In genomic region chr10:69228151-69228550, GRCh38 we compare ENCODE assay signal across 18 cellular contexts. TPM values are rescaled to one million over a fixed set of nuclear protein-coding genes. Genes with fewer than 3 reads are reported as not detected.
DNase-seq lines count a peak whose midpoint lies in the region; ATAC-seq and TF ChIP-seq lines count a peak whose summit lies in the region.
"Had no signal": no experiment of that assay in that cellular context is flagged by ENCODE, and none has a peak within 500 bp of the region (broad histone marks: within the 10 kb centered on the region; RNA-seq: fewer than 3 reads in every experiment).

No MANE protein-coding gene starts in this region.

- H3K4me1 ChIP-seq in CD4-positive, CD25-positive, alpha-beta regulatory T cell (ENCODE audit: control insufficient read depth, insufficient read depth, low read length, poor library complexity, severe bottlenecking): peaks cover 51% of the 10 kb centered on the region
- peaks cover 57% of the 10 kb centered on the region for H3K4me1 ChIP-seq in CD8-positive, alpha-beta memory T cell (ENCODE audit: insufficient read depth, low read length)

- no peaks in the 10 kb centered on the region for H3K36me3 Mint-ChIP-seq in CD4-positive, CD25-positive, alpha-beta regulatory T cell
- no peaks in the 10 kb centered on the region for H3K36me3 Mint-ChIP-seq in CD8-positive, alpha-beta memory T cell
- H3K36me3 Mint-ChIP-seq in activated B cell treated with CpG ODN at 0.5 μM for 24 hours (ENCODE audit: low read depth) (no peaks in the 10 kb centered on the region), immature natural killer cell (peaks cover 0 to 5% (median 0%) of the 10 kb centered on the region in 3 donors)
- H3K36me3 Mint-ChIP-seq: activated naive CD8-positive, alpha-beta T cell; WTC11 had no signal

- no peaks in the 10 kb centered on the region for H3K9me3 Mint-ChIP-seq in CD4-positive, CD25-positive, alpha-beta regulatory T cell
- no peaks in the 10 kb centered on the region for H3K9me3 Mint-ChIP-seq in CD8-positive, alpha-beta memory T cell
- H3K9me3 Mint-ChIP-seq in activated B cell treated with CpG ODN at 0.5 μM for 24 hours (no peaks in the 10 kb centered on the region), immature natural killer cell (no peaks in the 10 kb centered on the region)
- H3K9me3 Mint-ChIP-seq: WTC11 had no signal

- no peak overlapping the region for H3K4me3 Mint-ChIP-seq in CD4-positive, CD25-positive, alpha-beta regulatory T cell
- peak overlapping the region in 5 of 7 donors; percentile 84 to 95 (median 90) for H3K4me3 Mint-ChIP-seq in CD8-positive, alpha-beta memory T cell
- H3K4me3 Mint-ChIP-seq in activated B cell treated with CpG ODN at 0.5 μM for 24 hours: no peak overlapping the region
- H3K4me3 Mint-ChIP-seq in immature natural killer cell: peak overlapping the region; percentile 82 to 98 (median 91)
- H3K4me3 Mint-ChIP-seq: WTC11 had no signal

- H3K27me3 Mint-ChIP-seq in CD4-positive, CD25-positive, alpha-beta regulatory T cell: no peaks in the 10 kb centered on the region
- H3K27me3 Mint-ChIP-seq in CD8-positive, alpha-beta memory T cell: peaks cover 0 to 2% of the 10 kb centered on the region in 2 donors
- no peaks in the 10 kb centered on the region for H3K27me3 Mint-ChIP-seq in activated B cell treated with CpG ODN at 0.5 μM for 24 hours
- H3K27me3 Mint-ChIP-seq in immature natural killer cell (ENCODE audit: low read depth in 3 of 3): peaks cover 11 to 16% (median 14%) of the 10 kb centered on the region in 3 donors
- H3K27me3 Mint-ChIP-seq: activated naive CD8-positive, alpha-beta T cell had no signal

- POLR2A ChIA-PET in CD8-positive, alpha-beta memory T cell (lab: Charles Lee): no interaction called here
- POLR2A ChIA-PET in activated B cell treated with CpG ODN at 0.5 μM for 24 hours (lab: Charles Lee): interaction anchor here (0.7 to 2.1 kb wide), 3 partner anchors 9 to 48 kb away, joined by 3 to 12 read pairs (median 10); partner anchors contain the start of gene SUPV3L1

- DNase-seq in CD4-positive, CD25-positive, alpha-beta regulatory T cell: no peak
- DNase-seq in CD8-positive, alpha-beta memory T cell: no peak
- DNase-seq in activated B cell treated with CpG ODN at 0.5 μM for 24 hours (no peak), immature natural killer cell (no peak), SIG-M5 treated with dmso at 0.1 percent for 504 hours (lab: John Stamatoyannopoulos, UW; ENCODE audit: unreplicated experiment) (no peak), nucleus accumbens (lab: John Stamatoyannopoulos, UW) (no peak)
- DNase-seq: brain microvascular endothelial cell, GDM1, GOT3, kidney, NCI-H1105, NCI-H524 treated with DMSO at 0.1 percent for 48 hours had no signal

- no peaks in the 10 kb centered on the region for H3K27me3 ChIP-seq in CD4-positive, CD25-positive, alpha-beta regulatory T cell (ENCODE audit: control insufficient read depth, insufficient read depth, low read length)
- no peaks in the 10 kb centered on the region for H3K27me3 ChIP-seq in CD8-positive, alpha-beta memory T cell (ENCODE audit: insufficient read depth, low read length, poor library complexity, severe bottlenecking)
- H3K27me3 ChIP-seq: brain microvascular endothelial cell had no signal

- H3K27ac Mint-ChIP-seq in CD4-positive, CD25-positive, alpha-beta regulatory T cell: peak overlapping the region in 2 of 3 donors; percentile 78 to 79
- H3K27ac Mint-ChIP-seq in CD8-positive, alpha-beta memory T cell: peak overlapping the region; percentile 49 to 99 (median 96)
- H3K27ac Mint-ChIP-seq in activated B cell treated with CpG ODN at 0.5 μM for 24 hours (peak overlapping the region; percentile 46), immature natural killer cell (peak overlapping the region; percentile 37 to 99 (median 96))
- H3K27ac Mint-ChIP-seq: WTC11 had no signal

- peaks cover 9 to 68% (median 47%) of the 10 kb centered on the region in 4 donors for H3K4me1 Mint-ChIP-seq in CD4-positive, CD25-positive, alpha-beta regulatory T cell
- H3K4me1 Mint-ChIP-seq in CD8-positive, alpha-beta memory T cell: peaks cover 69 to 83% (median 70%) of the 10 kb centered on the region in 3 donors
- H3K4me1 Mint-ChIP-seq in activated B cell treated with CpG ODN at 0.5 μM for 24 hours (peaks cover 41% of the 10 kb centered on the region), immature natural killer cell (peaks cover 57 to 60% of the 10 kb centered on the region in 2 donors)

- no peak for TF ChIP-seq CTCF in activated B cell treated with CpG ODN at 0.5 μM for 24 hours (IDR thresholded peaks at IDR 0.05)

- no peaks in the 10 kb centered on the region for H3K36me3 ChIP-seq in CD4-positive, CD25-positive, alpha-beta regulatory T cell (ENCODE audit: control insufficient read depth, insufficient read depth, low read length)
- no peaks in the 10 kb centered on the region for H3K36me3 ChIP-seq in CD8-positive, alpha-beta memory T cell (ENCODE audit: insufficient read depth, low read length)
- H3K36me3 ChIP-seq: brain microvascular endothelial cell had no signal

- ATAC-seq in CD4-positive, CD25-positive, alpha-beta regulatory T cell (ENCODE audit: low read depth in 2 of 2): no peak
- ATAC-seq in activated B cell treated with CpG ODN at 0.5 μM for 24 hours (ENCODE audit: low read depth) (no peak), HG02610 (IDR thresholded peaks at IDR 0.05; ENCODE audit: unreplicated experiment) (no peak), HG03354 (IDR thresholded peaks at IDR 0.05; ENCODE audit: poor library complexity, severe bottlenecking, unreplicated experiment) (no peak)
- ATAC-seq: Right ventricle myocardium inferior, WTC11 had no signal

- CTCF ChIA-PET in CD8-positive, alpha-beta memory T cell (lab: Charles Lee): interaction anchor here (1.0 to 1.8 kb wide), 7 partner anchors 9 to 222 kb away, joined by 3 to 9 read pairs (median 4); no protein-coding TSS in a partner anchor
- CTCF ChIA-PET in activated B cell treated with CpG ODN at 0.5 μM for 24 hours (lab: Charles Lee): interaction anchor here (2.0 kb wide), 1 partner anchor 164 kb away, joined by 9 read pairs; no protein-coding TSS in a partner anchor

- intact Hi-C loops in activated B cell treated with CpG ODN at 0.5 μM for 24 hours (cut with micrococcal nuclease): no loop called here

- H3K4me3 ChIP-seq in CD4-positive, CD25-positive, alpha-beta regulatory T cell (ENCODE audit: low read depth, low read length): no peak overlapping the region
- H3K4me3 ChIP-seq in CD8-positive, alpha-beta memory T cell (ENCODE audit: low read length): no peak overlapping the region

- H3K9me3 ChIP-seq in CD4-positive, CD25-positive, alpha-beta regulatory T cell (ENCODE audit: control insufficient read depth in 2 of 2, low read length in 2 of 2): no peaks in the 10 kb centered on the region
- no peaks in the 10 kb centered on the region for H3K9me3 ChIP-seq in CD8-positive, alpha-beta memory T cell (ENCODE audit: low read length)

- no peak overlapping the region for H3K27ac ChIP-seq in CD4-positive, CD25-positive, alpha-beta regulatory T cell (ENCODE audit: insufficient read depth, low read length, poor library complexity, severe bottlenecking)
- H3K27ac ChIP-seq in CD8-positive, alpha-beta memory T cell (ENCODE audit: low read depth, low read length): no peak overlapping the region
- H3K27ac ChIP-seq: brain microvascular endothelial cell had no signal

RNA-seq across cellular contexts. Expression of gene HKDC1, which starts 8.0 kb away (rescaled TPM):
- total RNA-seq in CD4-positive, CD25-positive, alpha-beta regulatory T cell: 11.1 TPM
- polyA plus RNA-seq in CD4-positive, CD25-positive, alpha-beta regulatory T cell: 1 to 10 TPM; 2.2 to 6.2 (median 4.4) TPM
- under 1 TPM in 1 of 2 experiments, not detected in 1; 0.15 TPM for total RNA-seq in CD8-positive, alpha-beta memory T cell
- 3.0 TPM for polyA plus RNA-seq in CD8-positive, alpha-beta memory T cell
- total RNA-seq in activated B cell treated with CpG ODN at 0.5 μM for 24 hours: not detected in 2 replicates
- under 1 TPM in 1 of 3 donors, not detected in 2; 0.16 TPM for polyA plus RNA-seq in immature natural killer cell
- total RNA-seq: Right ventricle myocardium inferior, urinary bladder had no signal

RNA-seq across cellular contexts. Expression of gene SUPV3L1, which starts 48.1 kb away (rescaled TPM):
- total RNA-seq in CD4-positive, CD25-positive, alpha-beta regulatory T cell: 51.1 TPM
- 10 to 100 TPM in 3 of 4 donors, 1 to 10 TPM in 1; 9.8 to 27.2 (median 14.9) TPM for polyA plus RNA-seq in CD4-positive, CD25-positive, alpha-beta regulatory T cell
- total RNA-seq in CD8-positive, alpha-beta memory T cell: 10 to 100 TPM; 50.0 to 51.0 TPM
- polyA plus RNA-seq in CD8-positive, alpha-beta memory T cell: 25.1 TPM
- 38.7 and 49.1 TPM in 2 replicates for total RNA-seq in activated B cell treated with CpG ODN at 0.5 μM for 24 hours
- polyA plus RNA-seq in immature natural killer cell: 10 to 100 TPM; 15.0 to 30.4 (median 18.0) TPM

RNA-seq across cellular contexts. Expression of gene HK1, which starts 50.1 kb away (rescaled TPM):
- total RNA-seq in CD4-positive, CD25-positive, alpha-beta regulatory T cell: 86.4 TPM
- polyA plus RNA-seq in CD4-positive, CD25-positive, alpha-beta regulatory T cell: 100 to 1,000 TPM in 3 of 4 donors, 10 to 100 TPM in 1; 95.6 to 115 (median 106) TPM
- total RNA-seq in CD8-positive, alpha-beta memory T cell: 100 to 1,000 TPM; 151 to 153 TPM
- 144 TPM for polyA plus RNA-seq in CD8-positive, alpha-beta memory T cell
- total RNA-seq in activated B cell treated with CpG ODN at 0.5 μM for 24 hours: 47.2 and 52.1 TPM in 2 replicates
- 10 to 100 TPM; 48.8 to 96.3 (median 72.2) TPM for polyA plus RNA-seq in immature natural killer cell

Comparison
In these comparisons a context has a peak if more than half of its experiments do, and no peak if none do; other contexts are left out.
1. H3K27ac Mint-ChIP-seq: peak in every context shown above with its lines; median percentile 96 in CD8-positive, alpha-beta memory T cell; 96 in immature natural killer cell; 78 in CD4-positive, CD25-positive, alpha-beta regulatory T cell; 46 in activated B cell treated with CpG ODN at 0.5 μM for 24 hours.
2. H3K4me3 Mint-ChIP-seq: peak in CD8-positive, alpha-beta memory T cell (5 of 7) and immature natural killer cell (5 of 5); none in CD4-positive, CD25-positive, alpha-beta regulatory T cell (0 of 4) and activated B cell treated with CpG ODN at 0.5 μM for 24 hours (single experiment).
3. RNA of gene HKDC1, which starts 8.0 kb away (total RNA-seq): 11.1 TPM in CD4-positive, CD25-positive, alpha-beta regulatory T cell (single experiment); 0.15 TPM in CD8-positive, alpha-beta memory T cell and not detected in activated B cell treated with CpG ODN at 0.5 μM for 24 hours; every median in the first group is over 10 times any median in the second.